In genomic region chr18:58402247-58402646, GRCh38 we compare ENCODE assay signal across 10 cellular contexts.
DNase-seq lines count a peak whose midpoint lies in the region; ATAC-seq lines count a peak whose summit lies in the region.
"Had no signal": no experiment of that assay in that cellular context is flagged by ENCODE, and none has a peak within 500 bp of the region (broad histone marks: within the 10 kb centered on the region; RNA-seq: fewer than 3 reads in every experiment).

No MANE protein-coding gene starts in this region.

- no peaks in the 10 kb centered on the region for H3K4me1 Mint-ChIP-seq in natural killer cell treated with Interleukin-12 subunit alpha and Interleukin-12 subunit beta and Interleukin-15 and Interleukin-18, amount 100 ng/mL, for 72 hours (ENCODE audit: low read depth in 2 of 2)
- H3K4me1 Mint-ChIP-seq: IgD-negative memory B cell had no signal

- ATAC-seq in left cardiac atrium (peak; percentile 55), GM18498 (IDR thresholded peaks at IDR 0.05; ENCODE audit: unreplicated experiment) (no peak), GM19324 (IDR thresholded peaks at IDR 0.05; ENCODE audit: low FRiP score, unreplicated experiment) (no peak)
- no peak for ATAC-seq in natural killer cell treated with Interleukin-12 subunit alpha and Interleukin-12 subunit beta and Interleukin-15 and Interleukin-18, amount 100 ng/mL, for 72 hours

- no peak overlapping the region for H3K27ac Mint-ChIP-seq in natural killer cell treated with Interleukin-12 subunit alpha and Interleukin-12 subunit beta and Interleukin-15 and Interleukin-18, amount 100 ng/mL, for 72 hours

- no peaks in the 10 kb centered on the region for H3K36me3 Mint-ChIP-seq in natural killer cell treated with Interleukin-12 subunit alpha and Interleukin-12 subunit beta and Interleukin-15 and Interleukin-18, amount 100 ng/mL, for 72 hours

- H3K9me3 ChIP-seq in SK-N-MC (ENCODE audit: low read depth, low read length), result no peaks in the 10 kb centered on the region

- no peak overlapping the region for H3K9ac ChIP-seq in SK-N-MC (ENCODE audit: insufficient read length)

- no peaks in the 10 kb centered on the region for H3K27me3 Mint-ChIP-seq in natural killer cell treated with Interleukin-12 subunit alpha and Interleukin-12 subunit beta and Interleukin-15 and Interleukin-18, amount 100 ng/mL, for 72 hours
- H3K27me3 Mint-ChIP-seq: IgD-negative memory B cell had no signal

- intact Hi-C loops in left cardiac atrium (cut with DNase I), result loop anchor here in 1 of 2 donors (5.0 kb wide), 1 partner anchor 90 kb away; no protein-coding TSS in a partner anchor

- no peaks in the 10 kb centered on the region for H3K36me3 ChIP-seq in SK-N-MC (ENCODE audit: insufficient read depth, low read length)

- H3K4me3 Mint-ChIP-seq in natural killer cell treated with Interleukin-12 subunit alpha and Interleukin-12 subunit beta and Interleukin-15 and Interleukin-18, amount 100 ng/mL, for 72 hours, result no peak overlapping the region
- H3K4me3 Mint-ChIP-seq: IgD-negative memory B cell had no signal

- H3K9me3 Mint-ChIP-seq in natural killer cell treated with Interleukin-12 subunit alpha and Interleukin-12 subunit beta and Interleukin-15 and Interleukin-18, amount 100 ng/mL, for 72 hours, result no peaks in the 10 kb centered on the region
- H3K9me3 Mint-ChIP-seq: IgD-negative memory B cell had no signal

- 0 out of 2 replicates have a peak overlapping the region, but pooled peaks have one; percentile 2 for H3K4me3 ChIP-seq in SK-N-MC

- peak; percentile 30 for DNase-seq in DMS53 (lab: John Stamatoyannopoulos, UW)
- no peak for DNase-seq in DMS53 treated with DMSO at 0.1 percent for 48 hours (lab: John Stamatoyannopoulos, UW; ENCODE audit: unreplicated experiment)
- DNase-seq in SK-N-MC (ENCODE audit: low read depth, low spot score), result peak; percentile 73
- DNase-seq in left cardiac atrium, result no peak
- peak; percentile 50 for DNase-seq in superior temporal gyrus (ENCODE audit: extremely low spot score)
- DNase-seq in natural killer cell treated with Interleukin-12 subunit alpha and Interleukin-12 subunit beta and Interleukin-15 and Interleukin-18, amount 100 ng/mL, for 72 hours (ENCODE audit: low spot score), result no peak
- DNase-seq: 8988T had no signal

- H3K27ac ChIP-seq in SK-N-MC, result no peak overlapping the region

Comparison
In these comparisons a context has a peak if more than half of its experiments do, and no peak if none do; other contexts are left out.
1. DNase-seq: peak in DMS53 (single experiment), SK-N-MC (single experiment) and superior temporal gyrus (single experiment); none in DMS53 treated with DMSO at 0.1 percent for 48 hours (single experiment), left cardiac atrium (single experiment) and natural killer cell treated with Interleukin-12 subunit alpha and Interleukin-12 subunit beta and Interleukin-15 and Interleukin-18, amount 100 ng/mL, for 72 hours (single experiment).
2. ATAC-seq: peak in left cardiac atrium (2 of 2); none in GM18498 (single experiment), natural killer cell treated with Interleukin-12 subunit alpha and Interleukin-12 subunit beta and Interleukin-15 and Interleukin-18, amount 100 ng/mL, for 72 hours (0 of 2) and GM19324 (single experiment).